In genomic region chr6:159998543-159998942, GRCh38 we compare ENCODE assay signal across 12 cellular contexts.
"Had no signal": no experiment of that assay in that cellular context is flagged by ENCODE, and none has a peak within 500 bp of the region (broad histone marks: within the 10 kb centered on the region; RNA-seq: fewer than 3 reads in every experiment).

No MANE protein-coding gene starts in this region.

- H3K27ac Mint-ChIP-seq: memory B cell, type B pancreatic cell had no signal

- H3K27me3 Mint-ChIP-seq: memory B cell, type B pancreatic cell had no signal

- ATAC-seq: heart right ventricle had no signal

- H3K4me3 Mint-ChIP-seq: activated naive CD4-positive, alpha-beta T cell treated with anti-CD3 and anti-CD28 coated beads for 36 hours; memory B cell; type B pancreatic cell had no signal

- DNase-seq: activated naive CD4-positive, alpha-beta T cell treated with anti-CD3 and anti-CD28 coated beads for 36 hours; amygdala; dermis blood vessel endothelial cell; effector memory CD4-positive, alpha-beta T cell; esophagus squamous epithelium; heart right ventricle; stimulated activated CD4-positive, alpha-beta T cell treated with anti-CD3 and anti-CD28 coated beads, Interleukin-2, amount 100 ng/mL, for 24 hours; stomach; SW 1271; testis had no signal
